8 cellular contexts compared by ENCODE assay signal in genomic region chr18:48667276-48668254, GRCh38.
A peak's percentile ranks its signal among the peaks of the same experiment; 100 is the strongest.
DNase-seq lines count a peak whose midpoint lies in the region; ATAC-seq and TF ChIP-seq lines count a peak whose summit lies in the region.

No MANE protein-coding gene starts in this region.

- H3K9me3 ChIP-seq in OCI-LY7 (ENCODE audit: low read length): no peaks in the 10 kb centered on the region

- ATAC-seq in activated CD8-positive, alpha-beta memory T cell treated with anti-CD3 and anti-CD28 coated beads, Interleukin-2, amount 10 ng/mL, durations not matched to agents 7 days and 5 days: no peak

- H2AFZ ChIP-seq in OCI-LY7 (ENCODE audit: low read length): no peak overlapping the region

- H3K4me3 ChIP-seq in OCI-LY7 (ENCODE audit: low read depth, low read length, poor library complexity, severe bottlenecking): no peak overlapping the region

- TF ChIP-seq CTCF in Calu3 (IDR thresholded peaks at IDR 0.05; ENCODE audit: unreplicated experiment) (peak; percentile 66), HFFc6 (IDR thresholded peaks at IDR 0.05) (peak; percentile 73), OCI-LY7 (conservative IDR thresholded peaks at IDR 0.05; ENCODE audit: low read length) (0 out of 2 replicates have a peak, but pooled peaks have one; percentile 31)

- H3K27me3 Mint-ChIP-seq in Calu3 (ENCODE audit: unreplicated experiment) (no peaks in the 10 kb centered on the region), HFFc6 (ENCODE audit: insufficient read depth) (peaks cover 8% of the 10 kb centered on the region; the same call in 1 of the 2 replicates)
- H3K27me3 Mint-ChIP-seq in activated CD8-positive, alpha-beta memory T cell treated with anti-CD3 and anti-CD28 coated beads, Interleukin-2, amount 10 ng/mL, durations not matched to agents 7 days and 5 days: peaks cover 4% of the 10 kb centered on the region

- H3K79me2 ChIP-seq in OCI-LY7 (ENCODE audit: insufficient read depth, low read depth, low read length): no peaks in the 10 kb centered on the region

- CTCF ChIA-PET in Calu3 (lab: Charles Lee): interaction anchor here (1.4 kb wide), 1 partner anchor 192 kb away, joined by 3 read pairs; no protein-coding TSS in a partner anchor
- CTCF ChIA-PET in OCI-LY7 (lab: Charles Lee; ENCODE audit: unreplicated experiment): no interaction called here
- CTCF ChIA-PET in activated CD8-positive, alpha-beta memory T cell treated with anti-CD3 and anti-CD28 coated beads, Interleukin-2, amount 10 ng/mL, durations not matched to agents 7 days and 5 days (lab: Charles Lee): interaction anchor here (5.1 kb wide), 1 partner anchor 192 kb away, joined by 29 read pairs; no protein-coding TSS in a partner anchor

- peaks cover 8% of the 10 kb centered on the region for H3K9me3 Mint-ChIP-seq in Calu3 (ENCODE audit: low read depth, unreplicated experiment)
- peaks cover 8% of the 10 kb centered on the region; the same call in 1 of the 2 replicates for H3K9me3 Mint-ChIP-seq in HFFc6
- peaks cover 2% of the 10 kb centered on the region for H3K9me3 Mint-ChIP-seq in activated CD8-positive, alpha-beta memory T cell treated with anti-CD3 and anti-CD28 coated beads, Interleukin-2, amount 10 ng/mL, durations not matched to agents 7 days and 5 days (ENCODE audit: low read depth)

- H3K4me3 Mint-ChIP-seq in Calu3 (ENCODE audit: low read depth, unreplicated experiment) (no peak overlapping the region), HFFc6 (no peak overlapping the region)
- H3K4me3 Mint-ChIP-seq in activated CD8-positive, alpha-beta memory T cell treated with anti-CD3 and anti-CD28 coated beads, Interleukin-2, amount 10 ng/mL, durations not matched to agents 7 days and 5 days: no peak overlapping the region

- H3K4me1 Mint-ChIP-seq in Calu3 (ENCODE audit: low read depth, unreplicated experiment): peaks cover 25% of the 10 kb centered on the region
- peaks cover 6% of the 10 kb centered on the region; the same call in 1 of the 2 replicates for H3K4me1 Mint-ChIP-seq in HFFc6 (ENCODE audit: low read depth)
- H3K4me1 Mint-ChIP-seq in activated CD8-positive, alpha-beta memory T cell treated with anti-CD3 and anti-CD28 coated beads, Interleukin-2, amount 10 ng/mL, durations not matched to agents 7 days and 5 days: no peaks in the 10 kb centered on the region

- no peak overlapping the region for H3K27ac ChIP-seq in OCI-LY7 (ENCODE audit: low read depth, low read length, poor library complexity, severe bottlenecking)

- H3K36me3 Mint-ChIP-seq in Calu3 (ENCODE audit: insufficient read depth, unreplicated experiment) (peaks cover 4% of the 10 kb centered on the region), HFFc6 (ENCODE audit: low read depth) (peaks cover 29% of the 10 kb centered on the region)
- peaks cover 5% of the 10 kb centered on the region for H3K36me3 Mint-ChIP-seq in activated CD8-positive, alpha-beta memory T cell treated with anti-CD3 and anti-CD28 coated beads, Interleukin-2, amount 10 ng/mL, durations not matched to agents 7 days and 5 days

- DNase-seq in Calu3: peak; percentile 33
- peak; percentile 25 for DNase-seq in HFFc6
- peak; percentile 27 for DNase-seq in OCI-LY7 (ENCODE audit: low spot score)
- DNase-seq in iris pigment epithelial cell (ENCODE audit: low read depth): peak; percentile 30
- no peak for DNase-seq in SHP77 treated with DMSO at 0.1 percent for 48 hours (lab: John Stamatoyannopoulos, UW)
- DNase-seq in GDM1 (lab: John Stamatoyannopoulos, UW): no peak
- no peak for DNase-seq in effector CD8-positive, alpha-beta T cell (lab: John Stamatoyannopoulos, UW)
- no peak for DNase-seq in activated CD8-positive, alpha-beta memory T cell treated with anti-CD3 and anti-CD28 coated beads, Interleukin-2, amount 10 ng/mL, durations not matched to agents 7 days and 5 days

- POLR2A ChIA-PET in OCI-LY7 (lab: Charles Lee): no interaction called here

- H3K27ac Mint-ChIP-seq in Calu3 (ENCODE audit: unreplicated experiment) (no peak overlapping the region), HFFc6 (peak overlapping the region; percentile 17; the same call in 1 of the 2 replicates)
- H3K27ac Mint-ChIP-seq in activated CD8-positive, alpha-beta memory T cell treated with anti-CD3 and anti-CD28 coated beads, Interleukin-2, amount 10 ng/mL, durations not matched to agents 7 days and 5 days: no peak overlapping the region

- no peaks in the 10 kb centered on the region for H3K9me2 ChIP-seq in OCI-LY7 (ENCODE audit: insufficient read depth, low read length)

- intact Hi-C loops in Calu3 (cut with micrococcal nuclease; ENCODE audit: unreplicated experiment) (no loop called here), OCI-LY7 (cut with micrococcal nuclease; ENCODE audit: unreplicated experiment) (loop anchor here (5.0 kb wide), 1 partner anchor 45 kb away; no protein-coding TSS in a partner anchor)

- H3K4me2 ChIP-seq in OCI-LY7 (ENCODE audit: low read length): no peak overlapping the region

- H4K20me1 ChIP-seq in OCI-LY7 (ENCODE audit: insufficient read depth, low read length): no peaks in the 10 kb centered on the region

- H3K36me3 ChIP-seq in OCI-LY7 (ENCODE audit: insufficient read depth, low read length): no peaks in the 10 kb centered on the region

- H3K4me1 ChIP-seq in OCI-LY7 (ENCODE audit: insufficient read depth, low read length, poor library complexity, severe bottlenecking): peaks cover 15% of the 10 kb centered on the region

- BruUV-seq in Calu3 (replicated peaks; lab: Mats Ljungman, UMichigan) (no TSS peak), OCI-LY7 (replicated peaks; lab: Mats Ljungman, UMichigan) (no TSS peak)

Comparison
In these comparisons a context has a peak if more than half of its experiments do, and no peak if none do; other contexts are left out.
1. DNase-seq: peak in Calu3 (single experiment), HFFc6 (single experiment), OCI-LY7 (single experiment) and iris pigment epithelial cell (single experiment); none in SHP77 treated with DMSO at 0.1 percent for 48 hours (single experiment), GDM1 (single experiment), effector CD8-positive, alpha-beta T cell (single experiment) and activated CD8-positive, alpha-beta memory T cell treated with anti-CD3 and anti-CD28 coated beads, Interleukin-2, amount 10 ng/mL, durations not matched to agents 7 days and 5 days (single experiment).
2. Peak in every context shown above with its lines, with median percentiles within 50 percentile points of each other: CTCF ChIP-seq.